In the genomic region with DNA sequence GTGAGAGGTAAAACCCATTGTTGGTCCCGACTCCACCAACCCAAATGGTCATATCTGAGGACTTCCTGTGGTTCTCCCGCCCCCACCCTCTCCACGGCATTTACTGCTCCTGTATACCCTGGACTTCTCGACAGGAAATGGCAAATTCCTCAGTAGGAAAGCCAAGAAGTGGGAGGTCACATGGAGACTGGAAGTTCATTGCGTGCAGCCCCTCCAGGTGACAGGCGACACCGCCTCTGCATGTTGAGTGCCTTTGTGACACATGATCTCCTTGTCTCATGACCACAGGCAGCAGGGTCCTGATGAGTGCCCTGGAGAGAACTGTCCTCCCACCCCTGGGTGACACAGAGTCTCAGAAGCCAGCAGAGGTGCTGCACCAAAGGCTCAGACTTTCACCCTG, we compare ENCODE assay signal across 24 cellular contexts. TPM values are rescaled to one million over a fixed set of nuclear protein-coding genes. Genes with fewer than 3 reads are reported as not detected.
DNase-seq lines count a peak whose midpoint lies in the region; ATAC-seq and TF ChIP-seq lines count a peak whose summit lies in the region.
"Had no signal": no experiment of that assay in that cellular context is flagged by ENCODE, and none has a peak within 500 bp of the region (broad histone marks: within the 10 kb centered on the region; RNA-seq: fewer than 3 reads in every experiment).

No MANE protein-coding gene starts in this region.

- H3K36me3 Mint-ChIP-seq in activated CD4-positive, alpha-beta T cell treated with anti-CD3 and anti-CD28 coated beads for 36 hours (ENCODE audit: low read depth): no peaks in the 10 kb centered on the region
- H3K36me3 Mint-ChIP-seq: activated CD4-positive, alpha-beta memory T cell treated with anti-CD3 and anti-CD28 coated beads for 36 hours had no signal

- H3K27me3 ChIP-seq in body of pancreas: no peaks in the 10 kb centered on the region
- H3K27me3 ChIP-seq in lung (ENCODE audit: control insufficient read depth, insufficient read depth): no peaks in the 10 kb centered on the region
- H3K27me3 ChIP-seq in testis: no peaks in the 10 kb centered on the region

- CTCF ChIA-PET in activated CD4-positive, alpha-beta T cell treated with anti-CD3 and anti-CD28 coated beads for 36 hours (lab: Charles Lee): no interaction called here

- H3K9me3 ChIP-seq in body of pancreas: no peaks in the 10 kb centered on the region
- H3K9me3 ChIP-seq in lung (ENCODE audit: control insufficient read depth in 2 of 2, insufficient read depth in 1 of 2, low read length in 1 of 2): peaks cover 0 to 3% of the 10 kb centered on the region in 2 donors
- H3K9me3 ChIP-seq in testis: no peaks in the 10 kb centered on the region

- POLR2A ChIA-PET in activated CD4-positive, alpha-beta T cell treated with anti-CD3 and anti-CD28 coated beads for 36 hours (lab: Charles Lee): no interaction called here

- TF ChIP-seq CTCF in body of pancreas (IDR thresholded peaks at IDR 0.05) (no peak), lung (IDR thresholded peaks at IDR 0.05; ENCODE audit: control extremely low read depth, extremely low read depth) (no peak), testis (IDR thresholded peaks at IDR 0.05) (no peak)

- H3K4me3 Mint-ChIP-seq in activated CD4-positive, alpha-beta T cell treated with anti-CD3 and anti-CD28 coated beads for 36 hours: no peak overlapping the region
- H3K4me3 Mint-ChIP-seq: activated CD4-positive, alpha-beta memory T cell treated with anti-CD3 and anti-CD28 coated beads for 36 hours; activated naive CD8-positive, alpha-beta T cell treated with anti-CD3 and anti-CD28 coated beads, Interleukin-2, amount 50 U/mL, for 24 hours; stimulated activated naive CD8-positive, alpha-beta T cell treated with anti-CD3 and anti-CD28 coated beads, Interleukin-15, Interleukin-2, amounts not matched to agents 100 ng/mL and 50 ng/mL, for 24 hours had no signal

- H3K4me1 Mint-ChIP-seq in activated CD4-positive, alpha-beta T cell treated with anti-CD3 and anti-CD28 coated beads for 36 hours: peaks cover 13% of the 10 kb centered on the region

- no peak overlapping the region for H3K27ac Mint-ChIP-seq in activated CD4-positive, alpha-beta T cell treated with anti-CD3 and anti-CD28 coated beads for 36 hours
- H3K27ac Mint-ChIP-seq: activated CD4-positive, alpha-beta memory T cell treated with anti-CD3 and anti-CD28 coated beads for 36 hours; activated naive CD8-positive, alpha-beta T cell treated with anti-CD3 and anti-CD28 coated beads, Interleukin-2, amount 50 U/mL, for 24 hours; stimulated activated naive CD8-positive, alpha-beta T cell treated with anti-CD3 and anti-CD28 coated beads, Interleukin-15, Interleukin-2, amounts not matched to agents 100 ng/mL and 50 ng/mL, for 24 hours had no signal

- 45 to 67% methylated on average over 7 of the region's 7 CpGs for WGBS in body of pancreas, 2 donors
- 36 to 39% methylated on average over 7 of the region's 7 CpGs for WGBS in lung, 2 donors
- WGBS in testis, 2 donors: 48 to 73% methylated on average over 3 to 7 of the region's 7 CpGs

- DNase-seq in left ventricle myocardium superior (no peak), Right ventricle myocardium superior (no peak), body of pancreas (no peak), lung (ENCODE audit: low spot score) (no peak), GDM1 (lab: John Stamatoyannopoulos, UW) (no peak), testis (no peak)
- no peak for DNase-seq in activated CD4-positive, alpha-beta T cell treated with anti-CD3 and anti-CD28 coated beads for 36 hours
- DNase-seq: ACHN; activated CD4-positive, alpha-beta memory T cell treated with anti-CD3 and anti-CD28 coated beads for 36 hours; activated CD4-positive, CD25-positive, alpha-beta regulatory T cell; activated effector memory CD4-positive, alpha-beta T cell treated with Interleukin-2 at 50 U/mL for 16 hours; activated naive CD8-positive, alpha-beta T cell treated with anti-CD3 and anti-CD28 coated beads, Interleukin-2, amount 50 U/mL, for 24 hours; C1 segment of cervical spinal cord; IMR-90; NCI-H1436 treated with DMSO at 0.1 percent for 48 hours; NCI-H748 treated with DMSO at 0.1 percent for 48 hours; nucleus accumbens; RPMI8226; stimulated activated CD4-positive, alpha-beta T cell treated with anti-CD3 and anti-CD28 coated beads, Interleukin-4, amount 100 ng/mL, for 4 hours; T-helper 9 cell; trophoblast cell had no signal

- TF ChIP-seq POLR2A in body of pancreas (IDR thresholded peaks at IDR 0.05): no peak
- TF ChIP-seq POLR2A in testis (IDR thresholded peaks at IDR 0.05): no peak

- peak overlapping the region in 1 of 4 donors; percentile 46 for H3K27ac ChIP-seq in body of pancreas
- H3K27ac ChIP-seq in lung (ENCODE audit: low read depth in 1 of 2, low read length in 1 of 2): peak overlapping the region; percentile 28 to 72
- H3K27ac ChIP-seq in testis: no peak overlapping the region

- intact Hi-C loops in left ventricle myocardium superior (cut with micrococcal nuclease) (no loop called here), Right ventricle myocardium superior (cut with DNase I) (no loop called here), body of pancreas (cut with DNase I) (no loop called here), testis (cut with DNase I; ENCODE audit: low total_unique reads) (no loop called here)
- intact Hi-C loops in activated CD4-positive, alpha-beta T cell treated with anti-CD3 and anti-CD28 coated beads for 36 hours (cut with DNase I, micrococcal nuclease): no loop called here

- H3K4me1 ChIP-seq in body of pancreas (no peaks in the 10 kb centered on the region), lung (ENCODE audit: control insufficient read depth in 2 of 2, insufficient read depth in 2 of 2, low read length in 2 of 2) (peaks cover 17% of the 10 kb centered on the region in 2 donors), testis (no peaks in the 10 kb centered on the region)

- H3K4me3 ChIP-seq in body of pancreas (no peak overlapping the region), lung (no peak overlapping the region), testis (no peak overlapping the region)
- H3K4me3 ChIP-seq: coronary artery had no signal

- H3K27me3 Mint-ChIP-seq in activated CD4-positive, alpha-beta T cell treated with anti-CD3 and anti-CD28 coated beads for 36 hours: peaks cover 56% of the 10 kb centered on the region

- H3K36me3 ChIP-seq in body of pancreas (replicated peaks in 1 of 2; ENCODE audit: insufficient read depth in 1 of 2, low read depth in 2 of 2) (no peaks in the 10 kb centered on the region), lung (ENCODE audit: control insufficient read depth in 2 of 2, insufficient read depth in 2 of 2, low read length in 2 of 2) (peaks cover 0 to 1% of the 10 kb centered on the region in 2 donors), testis (ENCODE audit: low read depth, missing control alignments) (no peaks in the 10 kb centered on the region)

- peak; percentile 14 for ATAC-seq in left ventricle myocardium superior
- ATAC-seq in Right ventricle myocardium superior (ENCODE audit: poor library complexity): no peak
- peak; percentile 24 for ATAC-seq in body of pancreas
- ATAC-seq in lung (ENCODE audit: insufficient read depth, low FRiP score): no peak
- ATAC-seq in HG03469 (IDR thresholded peaks at IDR 0.05; ENCODE audit: unreplicated experiment): no peak
- ATAC-seq in activated CD4-positive, alpha-beta T cell treated with anti-CD3 and anti-CD28 coated beads for 36 hours: no peak
- ATAC-seq: activated naive CD8-positive, alpha-beta T cell treated with anti-CD3 and anti-CD28 coated beads, Interleukin-2, amount 50 U/mL, for 24 hours had no signal

- H3K9me3 Mint-ChIP-seq in activated CD4-positive, alpha-beta T cell treated with anti-CD3 and anti-CD28 coated beads for 36 hours (ENCODE audit: low read depth): no peaks in the 10 kb centered on the region
- H3K9me3 Mint-ChIP-seq: activated CD4-positive, alpha-beta memory T cell treated with anti-CD3 and anti-CD28 coated beads for 36 hours had no signal

RNA-seq across cellular contexts. Expression of a gene that starts 24.2 kb away (rescaled TPM):
- 19.3 TPM for total RNA-seq in left ventricle myocardium superior
- total RNA-seq in Right ventricle myocardium superior: 17.8 TPM
- total RNA-seq in body of pancreas: 1 to 10 TPM; 4.2 to 7.3 TPM
- 10 to 100 TPM; 26.1 to 30.3 TPM for total RNA-seq in lung
- 10 to 100 TPM in 1 of 2 donors, 1 to 10 TPM in 1; 8.6 to 15.9 TPM for polyA plus RNA-seq in lung
- under 1 TPM in 1 of 2 experiments, not detected in 1; 0.07 TPM for total RNA-seq in activated CD4-positive, alpha-beta T cell treated with anti-CD3 and anti-CD28 coated beads for 36 hours
- 1 to 10 TPM; 5.0 to 8.0 TPM for total RNA-seq in testis
- polyA plus RNA-seq in testis (ENCODE audit: insufficient read depth, low read depth, low replicate concordance): 3.7 TPM
- total RNA-seq: activated CD4-positive, alpha-beta memory T cell treated with anti-CD3 and anti-CD28 coated beads for 36 hours; IMR-90 had no signal
- polyA plus RNA-seq: IMR-90 had no signal

Comparison
In these comparisons a context has a peak if more than half of its experiments do, and no peak if none do; other contexts are left out.
1. ATAC-seq: peak in left ventricle myocardium superior (single experiment) and body of pancreas (single experiment); none in Right ventricle myocardium superior (single experiment), lung (single experiment), HG03469 (single experiment) and activated CD4-positive, alpha-beta T cell treated with anti-CD3 and anti-CD28 coated beads for 36 hours (single experiment).
2. H3K27ac ChIP-seq: peak in lung (2 of 2); none in testis (0 of 2).
3. RNA of a gene that starts 24.2 kb away (total RNA-seq): 26.1 to 30.3 TPM in lung, 19.3 TPM in left ventricle myocardium superior (single experiment), 17.8 TPM in Right ventricle myocardium superior (single experiment), 5.0 to 8.0 TPM in testis and 4.2 to 7.3 TPM in body of pancreas; 0.07 TPM in activated CD4-positive, alpha-beta T cell treated with anti-CD3 and anti-CD28 coated beads for 36 hours; every median in the first group is over 4 times any median in the second.